21 cellular contexts compared by ENCODE assay signal in genomic region chr16:82055117-82055516, GRCh38. TPM values are rescaled to one million over a fixed set of nuclear protein-coding genes. Genes with fewer than 3 reads are reported as not detected.
A peak's percentile ranks its signal among the peaks of the same experiment; 100 is the strongest.
DNase-seq lines count a peak whose midpoint lies in the region; ATAC-seq, FAIRE-seq and TF ChIP-seq lines count a peak whose summit lies in the region.
"Had no signal": no experiment of that assay in that cellular context is flagged by ENCODE, and none has a peak within 500 bp of the region (broad histone marks: within the 10 kb centered on the region; RNA-seq: fewer than 3 reads in every experiment).

No MANE protein-coding gene starts in this region.

- no peaks in the 10 kb centered on the region for H3K27me3 ChIP-seq in hepatocyte
- H3K27me3 ChIP-seq: Peyer's patch had no signal

- 93% methylated on average over 3 of the region's 3 CpGs for WGBS in hepatocyte (ENCODE audit: low lambda C conversion rate, missing lambda C conversion rate)

- H3K4me1 ChIP-seq in hepatocyte (ENCODE audit: insufficient read depth), result peaks cover 24% of the 10 kb centered on the region

- H2AFZ ChIP-seq in hepatocyte, result no peak overlapping the region
- H2AFZ ChIP-seq: GM23248 had no signal

- H3K27ac ChIP-seq in hepatocyte (peak overlapping the region; percentile 33), skin epidermis (peak overlapping the region in 13 of 21 experiments; percentile 27 to 79 (median 62))
- H3K27ac ChIP-seq: GM23248, Peyer's patch had no signal

- H4K20me1 ChIP-seq in hepatocyte (ENCODE audit: insufficient read depth, poor library complexity, severe bottlenecking), result no peaks in the 10 kb centered on the region

- no peak overlapping the region for H3K4me2 ChIP-seq in hepatocyte

- no peaks in the 10 kb centered on the region for H3K36me3 ChIP-seq in hepatocyte (replicated peaks; ENCODE audit: insufficient read depth, low read depth)
- H3K36me3 ChIP-seq: Peyer's patch had no signal

- no peak for TF ChIP-seq CTCF in hepatocyte (IDR thresholded peaks at IDR 0.05; ENCODE audit: poor library complexity)

- H3K4me3 ChIP-seq in hepatocyte, result no peak overlapping the region
- H3K4me3 ChIP-seq in skin epidermis, result no peak overlapping the region
- H3K4me3 ChIP-seq: GM23248, K562, Peyer's patch had no signal

- ATAC-seq in GM18520 (IDR thresholded peaks at IDR 0.05; ENCODE audit: unreplicated experiment), result no peak
- no peak for ATAC-seq in HG03175 (IDR thresholded peaks at IDR 0.05; ENCODE audit: unreplicated experiment)
- ATAC-seq: K562, SK-N-SH treated with all-trans-retinoic acid at 6 μM for 48 hours had no signal

- no peaks in the 10 kb centered on the region for H3K9me3 ChIP-seq in hepatocyte (ENCODE audit: low read depth)
- H3K9me3 ChIP-seq: Peyer's patch had no signal

- DNase-seq in DMS53 (lab: John Stamatoyannopoulos, UW) (peak; percentile 28), DMS53 treated with DMSO at 0.1 percent for 48 hours (lab: John Stamatoyannopoulos, UW; ENCODE audit: unreplicated experiment) (peak; percentile 2), hepatocyte (ENCODE audit: low spot score) (no peak), urothelium cell line (ENCODE audit: low spot score) (no peak)
- DNase-seq: CD4-positive, CD25-positive, alpha-beta regulatory T cell; GM23248; H9; HFFc6; NCI-H1694; NCI-H2227 treated with DMSO at 0.1 percent for 48 hours; NCI-H510A treated with DMSO at 0.1 percent for 48 hours; NCI-H774; Peyer's patch had no signal

- H3K79me2 ChIP-seq in hepatocyte, result peaks cover 53% of the 10 kb centered on the region

- H3K9me2 ChIP-seq in hepatocyte (replicated peaks; ENCODE audit: insufficient read depth), result no peaks in the 10 kb centered on the region

- no peak for FAIRE-seq in urothelium cell line (lab: Jason Lieb, UNC)
- FAIRE-seq: GM12891, K562 had no signal

RNA-seq across cellular contexts. Expression of gene HSD17B2, which starts 20.1 kb away (rescaled TPM):
- 75.6 and 76.7 TPM in 2 replicates for total RNA-seq in hepatocyte
- polyA plus RNA-seq in hepatocyte, result 63.5 and 91.1 TPM in 2 replicates
- total RNA-seq: CD4-positive, CD25-positive, alpha-beta regulatory T cell; GM23248; H9; K562; OCI-LY7 had no signal
- polyA plus RNA-seq: GM23248, K562 had no signal

RNA-seq across cellular contexts. Expression of gene SDR42E1, which starts 43.8 kb away (rescaled TPM):
- total RNA-seq in hepatocyte, result not detected in 2 replicates
- 0.04 TPM in 1 of 2 replicates, not detected in the other for polyA plus RNA-seq in hepatocyte
- total RNA-seq: G401, GM23248, H9, HFFc6 had no signal
- polyA plus RNA-seq: GM23248 had no signal

Comparison
In these comparisons a context has a peak if more than half of its experiments do, and no peak if none do; other contexts are left out.
1. DNase-seq: peak in DMS53 (single experiment) and DMS53 treated with DMSO at 0.1 percent for 48 hours (single experiment); none in hepatocyte (single experiment) and urothelium cell line (single experiment).